ENCODE assay signal across 1 cellular context in the genomic region with DNA sequence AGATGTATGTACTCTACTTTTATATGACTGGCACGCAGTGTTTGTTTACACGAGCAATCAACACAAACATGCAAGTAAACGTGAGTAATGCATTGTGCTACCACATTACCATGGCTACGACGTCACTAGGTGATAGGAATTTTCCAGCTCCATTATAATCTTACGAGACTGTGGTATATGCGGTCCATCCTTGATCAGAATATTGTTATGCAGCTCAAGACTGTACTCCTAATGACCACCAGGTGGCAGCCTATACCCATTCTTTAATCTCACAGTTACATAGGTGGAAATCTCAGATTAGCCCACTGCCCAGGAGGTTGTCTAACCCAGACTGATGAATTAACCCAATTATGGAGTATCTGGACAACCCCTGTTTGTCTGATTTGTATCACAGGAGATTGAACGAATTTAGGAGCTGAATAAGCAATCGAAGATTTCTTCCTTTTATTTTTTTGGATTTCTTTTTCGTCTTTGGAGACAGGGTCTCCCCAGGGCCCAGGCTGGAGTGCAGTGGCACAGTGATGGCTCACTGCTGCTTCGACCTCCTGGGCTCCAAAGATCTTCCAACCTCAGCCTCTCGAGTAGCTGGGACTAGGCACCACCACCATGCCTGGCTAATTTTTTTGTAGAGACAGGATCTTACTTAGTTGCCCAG.
TF ChIP-seq lines count a peak whose summit lies in the region.

No MANE protein-coding gene starts in this region.

TF ChIP-seq in H1, 55 proteins besides CTCF, POLR2A, EP300 and RAD21:
- no peak for TF ChIP-seq KDM5A (IDR thresholded peaks at IDR 0.05; ENCODE audit: low read length)
- TF ChIP-seq SP4 (IDR thresholded peaks at IDR 0.05; ENCODE audit: low read length) = no peak
- no peak for TF ChIP-seq EGR1 (IDR thresholded peaks at IDR 0.05; ENCODE audit: borderline replicate concordance, low read depth, low read length)
- no peak for TF ChIP-seq BACH1 (IDR thresholded peaks at IDR 0.05; ENCODE audit: low read length)
- TF ChIP-seq, protein P1, sequence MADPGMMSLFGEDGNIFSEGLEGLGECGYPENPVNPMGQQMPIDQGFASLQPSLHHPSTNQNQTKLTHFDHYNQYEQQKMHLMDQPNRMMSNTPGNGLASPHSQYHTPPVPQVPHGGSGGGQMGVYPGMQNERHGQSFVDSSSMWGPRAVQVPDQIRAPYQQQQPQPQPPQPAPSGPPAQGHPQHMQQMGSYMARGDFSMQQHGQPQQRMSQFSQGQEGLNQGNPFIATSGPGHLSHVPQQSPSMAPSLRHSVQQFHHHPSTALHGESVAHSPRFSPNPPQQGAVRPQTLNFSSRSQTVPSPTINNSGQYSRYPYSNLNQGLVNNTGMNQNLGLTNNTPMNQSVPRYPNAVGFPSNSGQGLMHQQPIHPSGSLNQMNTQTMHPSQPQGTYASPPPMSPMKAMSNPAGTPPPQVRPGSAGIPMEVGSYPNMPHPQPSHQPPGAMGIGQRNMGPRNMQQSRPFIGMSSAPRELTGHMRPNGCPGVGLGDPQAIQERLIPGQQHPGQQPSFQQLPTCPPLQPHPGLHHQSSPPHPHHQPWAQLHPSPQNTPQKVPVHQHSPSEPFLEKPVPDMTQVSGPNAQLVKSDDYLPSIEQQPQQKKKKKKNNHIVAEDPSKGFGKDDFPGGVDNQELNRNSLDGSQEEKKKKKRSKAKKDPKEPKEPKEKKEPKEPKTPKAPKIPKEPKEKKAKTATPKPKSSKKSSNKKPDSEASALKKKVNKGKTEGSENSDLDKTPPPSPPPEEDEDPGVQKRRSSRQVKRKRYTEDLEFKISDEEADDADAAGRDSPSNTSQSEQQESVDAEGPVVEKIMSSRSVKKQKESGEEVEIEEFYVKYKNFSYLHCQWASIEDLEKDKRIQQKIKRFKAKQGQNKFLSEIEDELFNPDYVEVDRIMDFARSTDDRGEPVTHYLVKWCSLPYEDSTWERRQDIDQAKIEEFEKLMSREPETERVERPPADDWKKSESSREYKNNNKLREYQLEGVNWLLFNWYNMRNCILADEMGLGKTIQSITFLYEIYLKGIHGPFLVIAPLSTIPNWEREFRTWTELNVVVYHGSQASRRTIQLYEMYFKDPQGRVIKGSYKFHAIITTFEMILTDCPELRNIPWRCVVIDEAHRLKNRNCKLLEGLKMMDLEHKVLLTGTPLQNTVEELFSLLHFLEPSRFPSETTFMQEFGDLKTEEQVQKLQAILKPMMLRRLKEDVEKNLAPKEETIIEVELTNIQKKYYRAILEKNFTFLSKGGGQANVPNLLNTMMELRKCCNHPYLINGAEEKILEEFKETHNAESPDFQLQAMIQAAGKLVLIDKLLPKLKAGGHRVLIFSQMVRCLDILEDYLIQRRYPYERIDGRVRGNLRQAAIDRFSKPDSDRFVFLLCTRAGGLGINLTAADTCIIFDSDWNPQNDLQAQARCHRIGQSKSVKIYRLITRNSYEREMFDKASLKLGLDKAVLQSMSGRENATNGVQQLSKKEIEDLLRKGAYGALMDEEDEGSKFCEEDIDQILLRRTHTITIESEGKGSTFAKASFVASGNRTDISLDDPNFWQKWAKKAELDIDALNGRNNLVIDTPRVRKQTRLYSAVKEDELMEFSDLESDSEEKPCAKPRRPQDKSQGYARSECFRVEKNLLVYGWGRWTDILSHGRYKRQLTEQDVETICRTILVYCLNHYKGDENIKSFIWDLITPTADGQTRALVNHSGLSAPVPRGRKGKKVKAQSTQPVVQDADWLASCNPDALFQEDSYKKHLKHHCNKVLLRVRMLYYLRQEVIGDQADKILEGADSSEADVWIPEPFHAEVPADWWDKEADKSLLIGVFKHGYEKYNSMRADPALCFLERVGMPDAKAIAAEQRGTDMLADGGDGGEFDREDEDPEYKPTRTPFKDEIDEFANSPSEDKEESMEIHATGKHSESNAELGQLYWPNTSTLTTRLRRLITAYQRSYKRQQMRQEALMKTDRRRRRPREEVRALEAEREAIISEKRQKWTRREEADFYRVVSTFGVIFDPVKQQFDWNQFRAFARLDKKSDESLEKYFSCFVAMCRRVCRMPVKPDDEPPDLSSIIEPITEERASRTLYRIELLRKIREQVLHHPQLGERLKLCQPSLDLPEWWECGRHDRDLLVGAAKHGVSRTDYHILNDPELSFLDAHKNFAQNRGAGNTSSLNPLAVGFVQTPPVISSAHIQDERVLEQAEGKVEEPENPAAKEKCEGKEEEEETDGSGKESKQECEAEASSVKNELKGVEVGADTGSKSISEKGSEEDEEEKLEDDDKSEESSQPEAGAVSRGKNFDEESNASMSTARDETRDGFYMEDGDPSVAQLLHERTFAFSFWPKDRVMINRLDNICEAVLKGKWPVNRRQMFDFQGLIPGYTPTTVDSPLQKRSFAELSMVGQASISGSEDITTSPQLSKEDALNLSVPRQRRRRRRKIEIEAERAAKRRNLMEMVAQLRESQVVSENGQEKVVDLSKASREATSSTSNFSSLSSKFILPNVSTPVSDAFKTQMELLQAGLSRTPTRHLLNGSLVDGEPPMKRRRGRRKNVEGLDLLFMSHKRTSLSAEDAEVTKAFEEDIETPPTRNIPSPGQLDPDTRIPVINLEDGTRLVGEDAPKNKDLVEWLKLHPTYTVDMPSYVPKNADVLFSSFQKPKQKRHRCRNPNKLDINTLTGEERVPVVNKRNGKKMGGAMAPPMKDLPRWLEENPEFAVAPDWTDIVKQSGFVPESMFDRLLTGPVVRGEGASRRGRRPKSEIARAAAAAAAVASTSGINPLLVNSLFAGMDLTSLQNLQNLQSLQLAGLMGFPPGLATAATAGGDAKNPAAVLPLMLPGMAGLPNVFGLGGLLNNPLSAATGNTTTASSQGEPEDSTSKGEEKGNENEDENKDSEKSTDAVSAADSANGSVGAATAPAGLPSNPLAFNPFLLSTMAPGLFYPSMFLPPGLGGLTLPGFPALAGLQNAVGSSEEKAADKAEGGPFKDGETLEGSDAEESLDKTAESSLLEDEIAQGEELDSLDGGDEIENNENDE (IDR thresholded peaks at IDR 0.05; ENCODE audit: insufficient replicate concordance, low read length) = no peak
- no peak for TF ChIP-seq TAF7 (optimal IDR thresholded peaks at IDR 0.05; ENCODE audit: borderline replicate concordance, low read depth, low read length)
- no peak for TF ChIP-seq BRCA1 (IDR thresholded peaks at IDR 0.05; ENCODE audit: low read depth, low read length)
- no peak for TF ChIP-seq TCF12 (IDR thresholded peaks at IDR 0.05; ENCODE audit: low read depth, low read length)
- TF ChIP-seq CBX8 (IDR thresholded peaks at IDR 0.05; ENCODE audit: borderline replicate concordance, low read depth, low read length) = no peak
- no peak for TF ChIP-seq CTBP2 (IDR thresholded peaks at IDR 0.05; ENCODE audit: borderline replicate concordance, insufficient read depth, insufficient read length, low read length)
- no peak for TF ChIP-seq EZH2 (IDR thresholded peaks at IDR 0.05; ENCODE audit: low read depth, low read length, severe bottlenecking)
- TF ChIP-seq, protein P2, sequence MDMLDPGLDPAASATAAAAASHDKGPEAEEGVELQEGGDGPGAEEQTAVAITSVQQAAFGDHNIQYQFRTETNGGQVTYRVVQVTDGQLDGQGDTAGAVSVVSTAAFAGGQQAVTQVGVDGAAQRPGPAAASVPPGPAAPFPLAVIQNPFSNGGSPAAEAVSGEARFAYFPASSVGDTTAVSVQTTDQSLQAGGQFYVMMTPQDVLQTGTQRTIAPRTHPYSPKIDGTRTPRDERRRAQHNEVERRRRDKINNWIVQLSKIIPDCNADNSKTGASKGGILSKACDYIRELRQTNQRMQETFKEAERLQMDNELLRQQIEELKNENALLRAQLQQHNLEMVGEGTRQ (IDR thresholded peaks at IDR 0.05; ENCODE audit: low read length) = no peak
- TF ChIP-seq SUZ12 (IDR thresholded peaks at IDR 0.05; ENCODE audit: low read length) = no peak
- TF ChIP-seq SP1 (IDR thresholded peaks at IDR 0.05; ENCODE audit: low read depth, low read length) = no peak
- TF ChIP-seq JUND (IDR thresholded peaks at IDR 0.05; ENCODE audit: low read length) = no peak
- TF ChIP-seq KDM1A (IDR thresholded peaks at IDR 0.05; ENCODE audit: borderline replicate concordance, low read length) = no peak
- TF ChIP-seq CHD2 (IDR thresholded peaks at IDR 0.05; ENCODE audit: low read length) = no peak
